ENCODE assay signal across 9 cellular contexts in genomic region chr3:50155491-50155878, GRCh38. TPM values are rescaled to one million over a fixed set of nuclear protein-coding genes. Genes with fewer than 3 reads are reported as not detected.
A peak's percentile ranks its signal among the peaks of the same experiment; 100 is the strongest.
DNase-seq lines count a peak whose midpoint lies in the region; ATAC-seq and TF ChIP-seq lines count a peak whose summit lies in the region.
"Had no signal": no experiment of that assay in that cellular context is flagged by ENCODE, and none has a peak within 500 bp of the region (broad histone marks: within the 10 kb centered on the region; RNA-seq: fewer than 3 reads in every experiment).

No MANE protein-coding gene starts in this region.

- no peak overlapping the region for H2AFZ ChIP-seq in OCI-LY7 (ENCODE audit: low read length)
- no peak overlapping the region for H2AFZ ChIP-seq in neuron (ENCODE audit: low read depth, low read length)

- H3K27me3 ChIP-seq in BLaER1 treated with 17β-estradiol and CSF1 and Interleukin-3, amounts not matched to agents 10 nM and 100 nM, result peaks cover 7 to 30% (median 15%) of the 10 kb centered on the region in 11 experiments; a peak in 20 of 22 replicates
- peaks cover 73% of the 10 kb centered on the region for H3K27me3 ChIP-seq in neuron (ENCODE audit: insufficient read depth, low read length)

- peak overlapping the region in 10 of 11 experiments; percentile 54 to 83 (median 76); a peak in 21 of 22 replicates for H3K27ac ChIP-seq in BLaER1 treated with 17β-estradiol and CSF1 and Interleukin-3, amounts not matched to agents 10 nM and 100 nM
- no peak overlapping the region for H3K27ac ChIP-seq in OCI-LY7 (ENCODE audit: low read depth, low read length, poor library complexity, severe bottlenecking)

- POLR2A ChIA-PET in OCI-LY7 (lab: Charles Lee), result no interaction called here

- H3K9ac ChIP-seq in BLaER1 treated with 17β-estradiol and CSF1 and Interleukin-3, amounts not matched to agents 10 nM and 100 nM, result peak overlapping the region; percentile 77 to 90 (median 85)

- CTCF ChIA-PET in OCI-LY7 (lab: Charles Lee; ENCODE audit: unreplicated experiment), result no interaction called here

- H4K20me1 ChIP-seq in BLaER1 treated with 17β-estradiol and CSF1 and Interleukin-3, amounts not matched to agents 10 nM and 100 nM, result peaks cover 0 to 44% (median 18%) of the 10 kb centered on the region in 11 experiments; a peak in 13 of 22 replicates
- no peaks in the 10 kb centered on the region for H4K20me1 ChIP-seq in OCI-LY7 (ENCODE audit: insufficient read depth, low read length)

- peaks cover 22% of the 10 kb centered on the region for H3K27me3 Mint-ChIP-seq in endothelial cell (ENCODE audit: unreplicated experiment)

- H3K79me2 ChIP-seq in OCI-LY7 (ENCODE audit: insufficient read depth, low read depth, low read length), result no peaks in the 10 kb centered on the region

- H3K4me3 Mint-ChIP-seq in endothelial cell (ENCODE audit: unreplicated experiment), result peak overlapping the region; percentile 92

- TF ChIP-seq CTCF in OCI-LY7 (conservative IDR thresholded peaks at IDR 0.05; ENCODE audit: low read length), result no peak
- TF ChIP-seq CTCF in endothelial cell (IDR thresholded peaks at IDR 0.05; ENCODE audit: unreplicated experiment), result no peak

- peak overlapping the region; percentile 18 for H3K27ac Mint-ChIP-seq in endothelial cell (ENCODE audit: unreplicated experiment)

- intact Hi-C loops in OCI-LY7 (cut with micrococcal nuclease; ENCODE audit: unreplicated experiment), result no loop called here

- ATAC-seq in GM18867 (IDR thresholded peaks at IDR 0.05; ENCODE audit: unreplicated experiment) (no peak), HG03039 (IDR thresholded peaks at IDR 0.05; ENCODE audit: unreplicated experiment) (no peak)

- DNase-seq in OCI-LY7 (ENCODE audit: low spot score) (no peak), endothelial cell (ENCODE audit: low spot score) (no peak), hippocampal formation (lab: John Stamatoyannopoulos, UW) (no peak), GM19240 (ENCODE audit: insufficient read length, low spot score) (no peak)

- no peaks in the 10 kb centered on the region for H3K9me2 ChIP-seq in OCI-LY7 (ENCODE audit: insufficient read depth, low read length)

- peaks cover 0 to 14% (median 0%) of the 10 kb centered on the region in 11 experiments; a peak in 2 of 22 replicates for H3K36me3 ChIP-seq in BLaER1 treated with 17β-estradiol and CSF1 and Interleukin-3, amounts not matched to agents 10 nM and 100 nM
- H3K36me3 ChIP-seq in OCI-LY7 (ENCODE audit: insufficient read depth, low read length), result no peaks in the 10 kb centered on the region
- H3K36me3 ChIP-seq in neuron (ENCODE audit: insufficient read depth, low read length), result no peaks in the 10 kb centered on the region

- no TSS peak for BruUV-seq in OCI-LY7 (replicated peaks; lab: Mats Ljungman, UMichigan)

- H3K9me3 Mint-ChIP-seq in endothelial cell (ENCODE audit: unreplicated experiment), result no peaks in the 10 kb centered on the region

- H3K4me1 Mint-ChIP-seq in endothelial cell (ENCODE audit: unreplicated experiment), result peaks cover 38% of the 10 kb centered on the region

- H3K36me3 Mint-ChIP-seq in endothelial cell (ENCODE audit: low read depth, unreplicated experiment), result peaks cover 3% of the 10 kb centered on the region

- H3K4me3 ChIP-seq in BLaER1 treated with 17β-estradiol and CSF1 and Interleukin-3, amounts not matched to agents 10 nM and 100 nM, result peak overlapping the region; percentile 67 to 87 (median 79)
- H3K4me3 ChIP-seq in OCI-LY7 (ENCODE audit: low read depth, low read length, poor library complexity, severe bottlenecking) (peak overlapping the region; percentile 61), neuron (ENCODE audit: low read length) (peak overlapping the region; percentile 38)

- H3K9me3 ChIP-seq in BLaER1 treated with 17β-estradiol and CSF1 and Interleukin-3, amounts not matched to agents 10 nM and 100 nM (replicated peaks in 1 of 11), result no peaks in the 10 kb centered on the region
- H3K9me3 ChIP-seq in OCI-LY7 (ENCODE audit: low read length) (no peaks in the 10 kb centered on the region), neuron (ENCODE audit: low read length) (no peaks in the 10 kb centered on the region)

- H3K4me1 ChIP-seq in BLaER1 treated with 17β-estradiol and CSF1 and Interleukin-3, amounts not matched to agents 10 nM and 100 nM, result peaks cover 27 to 63% (median 59%) of the 10 kb centered on the region in 10 experiments
- H3K4me1 ChIP-seq in OCI-LY7 (ENCODE audit: insufficient read depth, low read length, poor library complexity, severe bottlenecking) (peaks cover 5% of the 10 kb centered on the region), neuron (ENCODE audit: insufficient read depth, low read length) (peaks cover 9% of the 10 kb centered on the region)

- peak overlapping the region; percentile 93 to 100 (median 99) for H3K4me2 ChIP-seq in BLaER1 treated with 17β-estradiol and CSF1 and Interleukin-3, amounts not matched to agents 10 nM and 100 nM
- peak overlapping the region; percentile 75; the same call in 1 of the 2 replicates for H3K4me2 ChIP-seq in OCI-LY7 (ENCODE audit: low read length)

RNA-seq across cellular contexts. Expression of gene SEMA3F, which starts 0.4 kb away (rescaled TPM):
- 0.28 TPM in 1 of 2 replicates, not detected in the other for total RNA-seq in OCI-LY7 (2014; rRNA removed; shearing (Covaris generic))
- 0.18 and 0.84 TPM in 2 replicates for total RNA-seq in OCI-LY7 (2022)
- 21.3 TPM for total RNA-seq in endothelial cell (ENCODE audit: unreplicated experiment)

RNA-seq across cellular contexts. Expression of gene GNAT1, which starts 35.9 kb away (rescaled TPM):
- not detected in 2 replicates for total RNA-seq in OCI-LY7 (2014; rRNA removed; shearing (Covaris generic))
- total RNA-seq in OCI-LY7 (2022) (not detected in 2 replicates), endothelial cell (ENCODE audit: unreplicated experiment) (0.59 TPM)
- total RNA-seq: dermis blood vessel endothelial cell had no signal

RNA-seq across cellular contexts. Expression of gene SLC38A3, which starts 49.6 kb away (rescaled TPM):
- not detected in 2 replicates for total RNA-seq in OCI-LY7 (2014; rRNA removed; shearing (Covaris generic))
- not detected in 2 replicates for total RNA-seq in OCI-LY7 (2022)
- 0.56 TPM for total RNA-seq in endothelial cell (ENCODE audit: unreplicated experiment)
- total RNA-seq: dermis blood vessel endothelial cell had no signal

Comparison
In these comparisons a context has a peak if more than half of its experiments do, and no peak if none do; other contexts are left out.
1. RNA of gene SEMA3F, which starts 0.4 kb away (total RNA-seq): 21.3 TPM in endothelial cell (single experiment); 0.18 to 0.84 TPM in OCI-LY7; every median in the first group is over 10 times any median in the second.
2. Peak in every context shown above with its lines, with median percentiles within 50 percentile points of each other: H3K4me3 ChIP-seq.